ENCODE assay signal across 8 cellular contexts in genomic region chr1:211514030-211514754, GRCh38. TPM values are rescaled to one million over a fixed set of nuclear protein-coding genes. Genes with fewer than 3 reads are reported as not detected.
DNase-seq lines count a peak whose midpoint lies in the region; ATAC-seq, FAIRE-seq and TF ChIP-seq lines count a peak whose summit lies in the region.

No MANE protein-coding gene starts in this region.

- H3K4me3 ChIP-seq in epithelial cell of esophagus (ENCODE audit: low read length) (no peak overlapping the region), mucosa of stomach (ENCODE audit: low read length) (no peak overlapping the region)

- TF ChIP-seq CTCF in D721Med (IDR thresholded peaks at IDR 0.05; ENCODE audit: insufficient read depth, missing control alignments), result peak; percentile 99
- TF ChIP-seq CTCF in epithelial cell of esophagus (IDR thresholded peaks at IDR 0.05; ENCODE audit: insufficient read depth, low read depth, low read length, missing control alignments), result peak; percentile 86

- no peak for FAIRE-seq in D721Med (lab: Jason Lieb, UNC)

- H3K9me3 ChIP-seq in mucosa of stomach (ENCODE audit: control insufficient read depth, low read length), result no peaks in the 10 kb centered on the region

- peak; percentile 97 for DNase-seq in D721Med (ENCODE audit: insufficient read length, low spot score)
- DNase-seq in HT-29 (ENCODE audit: low spot score), result peak; percentile 94
- peak; percentile 78 for DNase-seq in NOMO-1 treated with dmso at 0.1 percent for 144 hours (lab: John Stamatoyannopoulos, UW; ENCODE audit: unreplicated experiment)
- DNase-seq in activated CD8-positive, alpha-beta memory T cell treated with anti-CD3 and anti-CD28 coated beads for 48 hours (ENCODE audit: low read depth in 2 of 3, low spot score in 2 of 3), result peak; percentile 44 to 50 (median 46)
- peak; percentile 92 for DNase-seq in epithelial cell of esophagus (ENCODE audit: low read depth)
- DNase-seq in stimulated activated CD8-positive, alpha-beta memory T cell treated with anti-CD3 and anti-CD28 coated beads, Interleukin-4, amount 100 ng/mL, for 48 hours, result peak; percentile 86

- no peaks in the 10 kb centered on the region for H3K36me3 ChIP-seq in mucosa of stomach (ENCODE audit: control insufficient read depth, insufficient read depth, low read length)

- H3K27me3 ChIP-seq in mucosa of stomach (ENCODE audit: control insufficient read depth, insufficient read depth, low read length), result no peaks in the 10 kb centered on the region

- peaks cover 49% of the 10 kb centered on the region for H3K4me1 ChIP-seq in mucosa of stomach (ENCODE audit: control insufficient read depth, insufficient read depth, low read length)

- peak overlapping the region; percentile 61 for H3K9ac ChIP-seq in mucosa of stomach (ENCODE audit: low read length)

- ATAC-seq in GM21423 (IDR thresholded peaks at IDR 0.05; ENCODE audit: unreplicated experiment), result peak; percentile 51

RNA-seq across cellular contexts. Expression of gene RD3, which starts 22.2 kb away (rescaled TPM):
- total RNA-seq in HT-29 (2014; rRNA removed; shearing (Covaris generic)), result not detected in 2 replicates

Comparison
In these comparisons a context has a peak if more than half of its experiments do, and no peak if none do; other contexts are left out.
1. DNase-seq: peak in every context shown above with its lines; median percentile 97 in D721Med; 94 in HT-29; 92 in epithelial cell of esophagus; 86 in stimulated activated CD8-positive, alpha-beta memory T cell treated with anti-CD3 and anti-CD28 coated beads, Interleukin-4, amount 100 ng/mL, for 48 hours; 78 in NOMO-1 treated with dmso at 0.1 percent for 144 hours; 46 in activated CD8-positive, alpha-beta memory T cell treated with anti-CD3 and anti-CD28 coated beads for 48 hours.